1 cellular context compared by ENCODE assay signal in genomic region chr17:57862410-57862989, GRCh38.
A peak's percentile ranks its signal among the peaks of the same experiment; 100 is the strongest.
TF ChIP-seq lines count a peak whose summit lies in the region.

No MANE protein-coding gene starts in this region.

TF ChIP-seq in HepG2, 621 proteins besides CTCF, POLR2A, EP300 and RAD21 (continued from another document and continues in another):
- TF ChIP-seq ZNF574 (CRISPR knock-in tag; IDR thresholded peaks at IDR 0.05) (no peak), NFYC (CRISPR knock-in tag; IDR thresholded peaks at IDR 0.05) (no peak), THYN1 (CRISPR knock-in tag; IDR thresholded peaks at IDR 0.05; ENCODE audit: borderline replicate concordance, low read depth) (no peak), ZNF253 (CRISPR knock-in tag; IDR thresholded peaks at IDR 0.05; ENCODE audit: borderline replicate concordance) (no peak), ZNF589 (CRISPR knock-in tag; conservative IDR thresholded peaks at IDR 0.05) (no peak), HOXA5 (CRISPR knock-in tag; IDR thresholded peaks at IDR 0.05) (no peak; the same call in 1 of the 2 replicates), ZBTB25 (CRISPR knock-in tag; IDR thresholded peaks at IDR 0.05) (no peak), ZNF451 (CRISPR knock-in tag; IDR thresholded peaks at IDR 0.05) (0 out of 2 replicates have a peak, but pooled peaks have one; percentile 32), ZSCAN20 (CRISPR knock-in tag; IDR thresholded peaks at IDR 0.05; ENCODE audit: borderline replicate concordance) (no peak), ZNF746 (CRISPR knock-in tag; IDR thresholded peaks at IDR 0.05) (no peak), KAT8 (CRISPR knock-in tag; IDR thresholded peaks at IDR 0.05) (no peak), PRDM10 (CRISPR knock-in tag; IDR thresholded peaks at IDR 0.05; ENCODE audit: low read depth) (no peak), IRF9 (CRISPR knock-in tag; IDR thresholded peaks at IDR 0.05; ENCODE audit: borderline replicate concordance) (no peak; the same call in none of the 2 replicates), CCAR2 (optimal IDR thresholded peaks at IDR 0.05; ENCODE audit: low read depth, low read length) (no peak), HMGXB3 (CRISPR knock-in tag; IDR thresholded peaks at IDR 0.05; ENCODE audit: borderline replicate concordance) (no peak), LCORL (IDR thresholded peaks at IDR 0.05) (no peak), LCORL (CRISPR knock-in tag; IDR thresholded peaks at IDR 0.05) (no peak; the same call in 1 of the 2 replicates), HNF4G (IDR thresholded peaks at IDR 0.05; ENCODE audit: borderline replicate concordance, low read depth, low read length) (no peak), HNF4G (CRISPR knock-in tag; IDR thresholded peaks at IDR 0.05; ENCODE audit: borderline replicate concordance, low read depth) (no peak), KLF16 (CRISPR knock-in tag; IDR thresholded peaks at IDR 0.05) (no peak), SKI (IDR thresholded peaks at IDR 0.05; ENCODE audit: partially characterized antibody) (no peak), HES4 (CRISPR knock-in tag; IDR thresholded peaks at IDR 0.05; ENCODE audit: borderline replicate concordance) (0 out of 2 replicates have a peak, but pooled peaks have one; percentile 5), HNRNPL (IDR thresholded peaks at IDR 0.05; ENCODE audit: low read depth, low read length) (0 out of 2 replicates have a peak, but pooled peaks have one; percentile 67), ZNF18 (CRISPR knock-in tag; IDR thresholded peaks at IDR 0.05; ENCODE audit: insufficient replicate concordance) (no peak), SATB2 (CRISPR knock-in tag; IDR thresholded peaks at IDR 0.05) (no peak), ZNF292 (CRISPR knock-in tag; IDR thresholded peaks at IDR 0.05; ENCODE audit: borderline replicate concordance, low read depth) (peak; percentile 65), NKX3-1 (CRISPR knock-in tag; IDR thresholded peaks at IDR 0.05) (no peak), SRSF9 (IDR thresholded peaks at IDR 0.05; ENCODE audit: borderline replicate concordance, insufficient read depth, low read depth, low read length, poor library complexity, severe bottlenecking) (no peak), ZBTB49 (CRISPR knock-in tag; IDR thresholded peaks at IDR 0.05; ENCODE audit: borderline replicate concordance) (no peak), NAIF1 (CRISPR knock-in tag; IDR thresholded peaks at IDR 0.05; ENCODE audit: borderline replicate concordance) (no peak), ZNF501 (CRISPR knock-in tag; IDR thresholded peaks at IDR 0.05) (no peak), STAT6 (CRISPR knock-in tag; IDR thresholded peaks at IDR 0.05; ENCODE audit: borderline replicate concordance) (0 out of 2 replicates have a peak, but pooled peaks have one; percentile 30), SMAD3 (CRISPR knock-in tag; IDR thresholded peaks at IDR 0.05) (no peak; the same call in 1 of the 2 replicates), ZNF704 (CRISPR knock-in tag; IDR thresholded peaks at IDR 0.05; ENCODE audit: borderline replicate concordance) (no peak; the same call in 1 of the 2 replicates), SMYD3 (CRISPR knock-in tag; IDR thresholded peaks at IDR 0.05) (no peak; the same call in 1 of the 2 replicates), ZSCAN12 (CRISPR knock-in tag; IDR thresholded peaks at IDR 0.05) (no peak), TCF7L2 (IDR thresholded peaks at IDR 0.05; ENCODE audit: low read depth, low read length) (no peak)
